1 cellular context compared by ENCODE assay signal in the genomic region with DNA sequence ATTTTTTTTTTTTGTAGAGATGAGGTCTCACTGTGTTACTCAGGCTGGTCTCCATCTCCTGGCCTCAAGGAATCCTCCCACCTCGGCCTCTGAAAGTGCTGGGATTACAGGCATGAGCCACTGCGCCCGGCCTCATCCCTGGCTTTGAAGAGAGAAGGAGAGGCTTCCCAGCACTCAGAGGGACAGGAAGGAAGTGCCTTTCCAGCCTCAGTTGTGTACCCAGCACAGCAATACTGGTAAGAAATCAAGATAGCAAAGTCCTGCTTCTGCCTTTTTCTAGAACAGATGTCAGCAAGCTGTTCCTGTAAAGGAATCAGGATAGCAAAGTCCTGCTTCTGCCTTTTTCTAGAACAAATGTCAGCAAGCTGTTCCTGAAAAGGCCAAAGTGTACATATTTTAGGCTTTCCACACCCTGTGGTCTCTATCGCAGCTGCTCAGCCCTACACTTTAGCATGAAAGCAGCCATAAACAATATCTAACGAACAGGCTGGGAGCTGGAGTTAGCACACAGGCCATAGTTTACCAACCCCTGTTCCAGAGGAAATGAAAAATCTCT.
TF ChIP-seq lines count a peak whose summit lies in the region.

No MANE protein-coding gene starts in this region.

TF ChIP-seq in HepG2, 621 proteins besides CTCF, POLR2A, EP300 and RAD21 (continued from another document and continues in another):
- TF ChIP-seq, protein P1, sequence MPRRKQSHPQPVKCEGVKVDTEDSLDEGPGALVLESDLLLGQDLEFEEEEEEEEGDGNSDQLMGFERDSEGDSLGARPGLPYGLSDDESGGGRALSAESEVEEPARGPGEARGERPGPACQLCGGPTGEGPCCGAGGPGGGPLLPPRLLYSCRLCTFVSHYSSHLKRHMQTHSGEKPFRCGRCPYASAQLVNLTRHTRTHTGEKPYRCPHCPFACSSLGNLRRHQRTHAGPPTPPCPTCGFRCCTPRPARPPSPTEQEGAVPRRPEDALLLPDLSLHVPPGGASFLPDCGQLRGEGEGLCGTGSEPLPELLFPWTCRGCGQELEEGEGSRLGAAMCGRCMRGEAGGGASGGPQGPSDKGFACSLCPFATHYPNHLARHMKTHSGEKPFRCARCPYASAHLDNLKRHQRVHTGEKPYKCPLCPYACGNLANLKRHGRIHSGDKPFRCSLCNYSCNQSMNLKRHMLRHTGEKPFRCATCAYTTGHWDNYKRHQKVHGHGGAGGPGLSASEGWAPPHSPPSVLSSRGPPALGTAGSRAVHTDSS (CRISPR knock-in tag; conservative IDR thresholded peaks at IDR 0.05): 0 out of 2 replicates have a peak, but pooled peaks have one; percentile 9
- TF ChIP-seq ZNF709 (CRISPR knock-in tag; IDR thresholded peaks at IDR 0.05) (no peak), ZNF790 (CRISPR knock-in tag; IDR thresholded peaks at IDR 0.05; ENCODE audit: borderline replicate concordance) (0 out of 2 replicates have a peak, but pooled peaks have one; percentile 9), ZNF121 (CRISPR knock-in tag; IDR thresholded peaks at IDR 0.05) (no peak; the same call in 1 of the 2 replicates), YEATS2 (CRISPR knock-in tag; IDR thresholded peaks at IDR 0.05; ENCODE audit: borderline replicate concordance) (peak; percentile 12; the same call in 1 of the 2 replicates), WIZ (CRISPR knock-in tag; IDR thresholded peaks at IDR 0.05) (no peak), NR2F2 (IDR thresholded peaks at IDR 0.05; ENCODE audit: borderline replicate concordance, low read depth) (no peak), ZNF17 (CRISPR knock-in tag; IDR thresholded peaks at IDR 0.05) (peak; percentile 88; the same call in 1 of the 2 replicates), ZNF260 (CRISPR knock-in tag; IDR thresholded peaks at IDR 0.05; ENCODE audit: borderline replicate concordance, low read depth) (no peak), JUND (CRISPR knock-in tag; IDR thresholded peaks at IDR 0.05) (no peak), ZNF234 (CRISPR knock-in tag; conservative IDR thresholded peaks at IDR 0.05) (0 out of 2 replicates have a peak, but pooled peaks have one; percentile 0), POLR2AphosphoS2 (IDR thresholded peaks at IDR 0.05; ENCODE audit: low read depth, low read length) (no peak), KLF12 (CRISPR knock-in tag; IDR thresholded peaks at IDR 0.05; ENCODE audit: borderline replicate concordance) (peak; percentile 54; the same call in 1 of the 2 replicates), SMYD3 (CRISPR knock-in tag; IDR thresholded peaks at IDR 0.05) (no peak), ZNF772 (CRISPR knock-in tag; IDR thresholded peaks at IDR 0.05) (no peak; the same call in 1 of the 2 replicates), ARID5B (CRISPR knock-in tag; IDR thresholded peaks at IDR 0.05) (no peak; the same call in 1 of the 2 replicates), KDM5B (CRISPR knock-in tag; IDR thresholded peaks at IDR 0.05; ENCODE audit: borderline replicate concordance) (no peak), NFYB (CRISPR knock-in tag; IDR thresholded peaks at IDR 0.05) (no peak), ZNF766 (CRISPR knock-in tag; IDR thresholded peaks at IDR 0.05; ENCODE audit: borderline replicate concordance) (0 out of 2 replicates have a peak, but pooled peaks have one; percentile 26), ZNF292 (CRISPR knock-in tag; IDR thresholded peaks at IDR 0.05; ENCODE audit: borderline replicate concordance, low read depth) (peak; percentile 45; the same call in 1 of the 2 replicates), ZNF326 (CRISPR knock-in tag; IDR thresholded peaks at IDR 0.05; ENCODE audit: borderline replicate concordance) (no peak), SUZ12 (IDR thresholded peaks at IDR 0.05; ENCODE audit: low read depth, low read length) (no peak), ZFP41 (CRISPR knock-in tag; IDR thresholded peaks at IDR 0.05; ENCODE audit: borderline replicate concordance) (no peak), ZNF460 (CRISPR knock-in tag; IDR thresholded peaks at IDR 0.05; ENCODE audit: borderline replicate concordance) (no peak), ADNP (CRISPR knock-in tag; IDR thresholded peaks at IDR 0.05) (no peak), ZNF337 (CRISPR knock-in tag; IDR thresholded peaks at IDR 0.05; ENCODE audit: borderline replicate concordance, low read depth) (no peak)
- TF ChIP-seq, protein P2, sequence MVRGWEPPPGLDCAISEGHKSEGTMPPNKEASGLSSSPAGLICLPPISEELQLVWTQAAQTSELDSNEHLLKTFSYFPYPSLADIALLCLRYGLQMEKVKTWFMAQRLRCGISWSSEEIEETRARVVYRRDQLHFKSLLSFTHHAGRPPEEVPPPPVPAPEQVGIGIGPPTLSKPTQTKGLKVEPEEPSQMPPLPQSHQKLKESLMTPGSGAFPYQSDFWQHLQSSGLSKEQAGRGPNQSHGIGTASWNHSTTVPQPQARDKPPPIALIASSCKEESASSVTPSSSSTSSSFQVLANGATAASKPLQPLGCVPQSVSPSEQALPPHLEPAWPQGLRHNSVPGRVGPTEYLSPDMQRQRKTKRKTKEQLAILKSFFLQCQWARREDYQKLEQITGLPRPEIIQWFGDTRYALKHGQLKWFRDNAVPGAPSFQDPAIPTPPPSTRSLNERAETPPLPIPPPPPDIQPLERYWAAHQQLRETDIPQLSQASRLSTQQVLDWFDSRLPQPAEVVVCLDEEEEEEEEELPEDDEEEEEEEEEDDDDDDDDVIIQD (CRISPR knock-in tag; IDR thresholded peaks at IDR 0.05; ENCODE audit: low read depth): 0 out of 2 replicates have a peak, but pooled peaks have one; percentile 34
- TF ChIP-seq, protein P3, sequence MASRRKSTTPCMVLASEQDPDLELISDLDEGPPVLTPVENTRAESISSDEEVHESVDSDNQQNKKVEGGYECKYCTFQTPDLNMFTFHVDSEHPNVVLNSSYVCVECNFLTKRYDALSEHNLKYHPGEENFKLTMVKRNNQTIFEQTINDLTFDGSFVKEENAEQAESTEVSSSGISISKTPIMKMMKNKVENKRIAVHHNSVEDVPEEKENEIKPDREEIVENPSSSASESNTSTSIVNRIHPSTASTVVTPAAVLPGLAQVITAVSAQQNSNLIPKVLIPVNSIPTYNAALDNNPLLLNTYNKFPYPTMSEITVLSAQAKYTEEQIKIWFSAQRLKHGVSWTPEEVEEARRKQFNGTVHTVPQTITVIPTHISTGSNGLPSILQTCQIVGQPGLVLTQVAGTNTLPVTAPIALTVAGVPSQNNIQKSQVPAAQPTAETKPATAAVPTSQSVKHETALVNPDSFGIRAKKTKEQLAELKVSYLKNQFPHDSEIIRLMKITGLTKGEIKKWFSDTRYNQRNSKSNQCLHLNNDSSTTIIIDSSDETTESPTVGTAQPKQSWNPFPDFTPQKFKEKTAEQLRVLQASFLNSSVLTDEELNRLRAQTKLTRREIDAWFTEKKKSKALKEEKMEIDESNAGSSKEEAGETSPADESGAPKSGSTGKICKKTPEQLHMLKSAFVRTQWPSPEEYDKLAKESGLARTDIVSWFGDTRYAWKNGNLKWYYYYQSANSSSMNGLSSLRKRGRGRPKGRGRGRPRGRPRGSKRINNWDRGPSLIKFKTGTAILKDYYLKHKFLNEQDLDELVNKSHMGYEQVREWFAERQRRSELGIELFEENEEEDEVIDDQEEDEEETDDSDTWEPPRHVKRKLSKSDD (CRISPR knock-in tag; IDR thresholded peaks at IDR 0.05; ENCODE audit: low read depth): no peak
- TF ChIP-seq, protein P4, sequence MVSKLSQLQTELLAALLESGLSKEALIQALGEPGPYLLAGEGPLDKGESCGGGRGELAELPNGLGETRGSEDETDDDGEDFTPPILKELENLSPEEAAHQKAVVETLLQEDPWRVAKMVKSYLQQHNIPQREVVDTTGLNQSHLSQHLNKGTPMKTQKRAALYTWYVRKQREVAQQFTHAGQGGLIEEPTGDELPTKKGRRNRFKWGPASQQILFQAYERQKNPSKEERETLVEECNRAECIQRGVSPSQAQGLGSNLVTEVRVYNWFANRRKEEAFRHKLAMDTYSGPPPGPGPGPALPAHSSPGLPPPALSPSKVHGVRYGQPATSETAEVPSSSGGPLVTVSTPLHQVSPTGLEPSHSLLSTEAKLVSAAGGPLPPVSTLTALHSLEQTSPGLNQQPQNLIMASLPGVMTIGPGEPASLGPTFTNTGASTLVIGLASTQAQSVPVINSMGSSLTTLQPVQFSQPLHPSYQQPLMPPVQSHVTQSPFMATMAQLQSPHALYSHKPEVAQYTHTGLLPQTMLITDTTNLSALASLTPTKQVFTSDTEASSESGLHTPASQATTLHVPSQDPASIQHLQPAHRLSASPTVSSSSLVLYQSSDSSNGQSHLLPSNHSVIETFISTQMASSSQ (IDR thresholded peaks at IDR 0.05; ENCODE audit: low read depth): 0 out of 2 replicates have a peak, but pooled peaks have one; percentile 15
- TF ChIP-seq, protein P4 (CRISPR knock-in tag; IDR thresholded peaks at IDR 0.05; ENCODE audit: borderline replicate concordance): no peak
- TF ChIP-seq, protein P5, sequence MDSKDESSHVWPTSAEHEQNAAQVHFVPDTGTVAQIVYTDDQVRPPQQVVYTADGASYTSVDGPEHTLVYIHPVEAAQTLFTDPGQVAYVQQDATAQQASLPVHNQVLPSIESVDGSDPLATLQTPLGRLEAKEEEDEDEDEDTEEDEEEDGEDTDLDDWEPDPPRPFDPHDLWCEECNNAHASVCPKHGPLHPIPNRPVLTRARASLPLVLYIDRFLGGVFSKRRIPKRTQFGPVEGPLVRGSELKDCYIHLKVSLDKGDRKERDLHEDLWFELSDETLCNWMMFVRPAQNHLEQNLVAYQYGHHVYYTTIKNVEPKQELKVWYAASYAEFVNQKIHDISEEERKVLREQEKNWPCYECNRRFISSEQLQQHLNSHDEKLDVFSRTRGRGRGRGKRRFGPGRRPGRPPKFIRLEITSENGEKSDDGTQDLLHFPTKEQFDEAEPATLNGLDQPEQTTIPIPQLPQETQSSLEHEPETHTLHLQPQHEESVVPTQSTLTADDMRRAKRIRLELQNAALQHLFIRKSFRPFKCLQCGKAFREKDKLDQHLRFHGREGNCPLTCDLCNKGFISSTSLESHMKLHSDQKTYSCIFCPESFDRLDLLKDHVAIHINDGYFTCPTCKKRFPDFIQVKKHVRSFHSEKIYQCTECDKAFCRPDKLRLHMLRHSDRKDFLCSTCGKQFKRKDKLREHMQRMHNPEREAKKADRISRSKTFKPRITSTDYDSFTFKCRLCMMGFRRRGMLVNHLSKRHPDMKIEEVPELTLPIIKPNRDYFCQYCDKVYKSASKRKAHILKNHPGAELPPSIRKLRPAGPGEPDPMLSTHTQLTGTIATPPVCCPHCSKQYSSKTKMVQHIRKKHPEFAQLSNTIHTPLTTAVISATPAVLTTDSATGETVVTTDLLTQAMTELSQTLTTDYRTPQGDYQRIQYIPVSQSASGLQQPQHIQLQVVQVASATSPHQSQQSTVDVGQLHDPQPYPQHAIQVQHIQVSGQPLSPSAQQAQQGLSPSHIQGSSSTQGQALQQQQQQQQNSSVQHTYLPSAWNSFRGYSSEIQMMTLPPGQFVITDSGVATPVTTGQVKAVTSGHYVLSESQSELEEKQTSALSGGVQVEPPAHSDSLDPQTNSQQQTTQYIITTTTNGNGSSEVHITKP (CRISPR knock-in tag; IDR thresholded peaks at IDR 0.05; ENCODE audit: low read depth): 0 out of 2 replicates have a peak, but pooled peaks have one; percentile 14
- TF ChIP-seq, protein P6, sequence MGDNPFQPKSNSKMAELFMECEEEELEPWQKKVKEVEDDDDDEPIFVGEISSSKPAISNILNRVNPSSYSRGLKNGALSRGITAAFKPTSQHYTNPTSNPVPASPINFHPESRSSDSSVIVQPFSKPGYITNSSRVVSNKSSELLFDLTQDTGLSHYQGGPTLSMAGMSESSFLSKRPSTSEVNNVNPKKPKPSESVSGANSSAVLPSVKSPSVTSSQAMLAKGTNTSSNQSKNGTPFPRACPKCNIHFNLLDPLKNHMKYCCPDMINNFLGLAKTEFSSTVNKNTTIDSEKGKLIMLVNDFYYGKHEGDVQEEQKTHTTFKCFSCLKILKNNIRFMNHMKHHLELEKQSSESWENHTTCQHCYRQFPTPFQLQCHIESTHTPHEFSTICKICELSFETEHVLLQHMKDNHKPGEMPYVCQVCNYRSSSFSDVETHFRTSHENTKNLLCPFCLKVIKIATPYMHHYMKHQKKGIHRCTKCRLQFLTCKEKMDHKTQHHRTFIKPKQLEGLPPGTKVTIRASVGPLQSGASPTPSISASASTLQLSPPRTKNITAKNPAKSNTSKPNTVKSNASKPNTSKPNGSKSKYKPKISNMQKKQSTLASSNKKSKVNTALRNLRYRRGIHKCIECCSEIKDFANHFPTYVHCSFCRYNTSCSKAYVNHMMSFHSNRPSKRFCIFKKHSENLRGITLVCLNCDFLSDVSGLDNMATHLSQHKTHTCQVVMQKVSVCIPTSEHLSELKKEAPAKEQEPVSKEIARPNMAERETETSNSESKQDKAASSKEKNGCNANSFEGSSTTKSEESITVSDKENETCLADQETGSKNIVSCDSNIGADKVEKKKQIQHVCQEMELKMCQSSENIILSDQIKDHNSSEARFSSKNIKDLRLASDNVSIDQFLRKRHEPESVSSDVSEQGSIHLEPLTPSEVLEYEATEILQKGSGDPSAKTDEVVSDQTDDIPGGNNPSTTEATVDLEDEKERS (CRISPR knock-in tag; IDR thresholded peaks at IDR 0.05): no peak
